19 cellular contexts compared by ENCODE assay signal in genomic region chr3:10438902-10439610, GRCh38.
"Had no signal": no experiment of that assay in that cellular context is flagged by ENCODE, and none has a peak within 500 bp of the region (broad histone marks: within the 10 kb centered on the region; RNA-seq: fewer than 3 reads in every experiment).

No MANE protein-coding gene starts in this region.

- H3K9me3 Mint-ChIP-seq: activated CD8-positive, alpha-beta T cell treated with anti-CD3 and anti-CD28 coated beads for 36 hours; activated naive CD8-positive, alpha-beta T cell treated with anti-CD3 and anti-CD28 coated beads for 36 hours; activated T-cell treated with anti-CD3 and anti-CD28 coated beads, Interleukin-2, amount 50 U/mL, for 72 hours; brain; dendritic cell treated with granulocyte-macrophage colony-stimulating factor and Interleukin-4, amounts not matched to agents 40 ng/mL and 50 ng/mL, for 4 days; natural killer cell had no signal

- H3K9me3 ChIP-seq: neutrophil, right atrium auricular region, stomach, testis, upper lobe of left lung had no signal

- H3K27ac Mint-ChIP-seq: activated CD8-positive, alpha-beta T cell treated with anti-CD3 and anti-CD28 coated beads for 36 hours; activated T-cell treated with anti-CD3 and anti-CD28 coated beads, Interleukin-2, amount 50 U/mL, for 72 hours; dendritic cell treated with granulocyte-macrophage colony-stimulating factor and Interleukin-4, amounts not matched to agents 40 ng/mL and 50 ng/mL, for 4 days had no signal

- H3K36me3 Mint-ChIP-seq: activated naive CD8-positive, alpha-beta T cell treated with anti-CD3 and anti-CD28 coated beads for 36 hours; natural killer cell had no signal

- H3K27ac ChIP-seq: foreskin keratinocyte, neutrophil, right atrium auricular region, stomach, testis, upper lobe of left lung had no signal

- H3K27me3 Mint-ChIP-seq: activated CD4-positive, alpha-beta T cell treated with anti-CD3 and anti-CD28 coated beads for 36 hours; activated CD8-positive, alpha-beta T cell treated with anti-CD3 and anti-CD28 coated beads for 36 hours; activated naive CD8-positive, alpha-beta T cell treated with anti-CD3 and anti-CD28 coated beads for 36 hours had no signal

- H3K4me1 ChIP-seq: foreskin keratinocyte, stomach, testis, upper lobe of left lung had no signal

- ATAC-seq: activated T-cell treated with anti-CD3 and anti-CD28 coated beads, Interleukin-2, amount 50 U/mL, for 72 hours; natural killer cell; T-helper 17 cell had no signal

- H3K4me3 Mint-ChIP-seq: activated CD4-positive, alpha-beta T cell treated with anti-CD3 and anti-CD28 coated beads for 36 hours; activated CD8-positive, alpha-beta T cell treated with anti-CD3 and anti-CD28 coated beads for 36 hours; activated naive CD8-positive, alpha-beta T cell treated with anti-CD3 and anti-CD28 coated beads for 36 hours; brain; dendritic cell treated with granulocyte-macrophage colony-stimulating factor and Interleukin-4, amounts not matched to agents 40 ng/mL and 50 ng/mL, for 4 days; natural killer cell had no signal

- H3K36me3 ChIP-seq: neutrophil, right atrium auricular region, stomach, upper lobe of left lung had no signal

- DNase-seq: activated gamma-delta T cell treated with Interleukin-2 at 50 U/mL for 16 hours; activated naive CD8-positive, alpha-beta T cell treated with anti-CD3 and anti-CD28 coated beads for 36 hours; amygdala; effector memory CD4-positive, alpha-beta T cell; left cardiac atrium; mammary epithelial cell; natural killer cell; stomach; T-helper 17 cell; testis; upper lobe of left lung had no signal

- H3K4me3 ChIP-seq: right atrium auricular region, stomach, testis, upper lobe of left lung had no signal

- H3K27me3 ChIP-seq: neutrophil, right atrium auricular region, stomach, testis, upper lobe of left lung had no signal
